ENCODE assay signal across 1 cellular context in the genomic region with DNA sequence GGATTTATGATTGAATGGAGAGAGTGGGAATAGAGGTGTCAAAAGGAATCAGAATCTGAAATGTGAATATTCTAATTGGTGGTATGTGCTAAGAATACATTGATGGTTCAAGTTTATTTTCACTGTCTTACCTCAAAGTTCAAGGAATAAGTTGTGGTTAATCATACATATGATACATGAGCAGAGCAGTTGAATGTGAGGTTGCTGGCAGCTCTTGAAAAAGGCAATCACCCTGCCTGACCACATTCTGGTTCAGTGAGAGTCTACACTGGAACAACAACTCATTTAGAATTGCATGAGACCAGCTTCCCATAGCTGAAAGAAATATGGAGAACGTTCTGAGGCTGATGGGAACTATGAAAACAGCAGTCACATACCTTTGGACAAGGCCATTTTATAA.
TF ChIP-seq lines count a peak whose summit lies in the region.

No MANE protein-coding gene starts in this region.

TF ChIP-seq in GM23338, 12 proteins besides CTCF, POLR2A, EP300 and RAD21 (continued from another document):
- TF ChIP-seq, protein P1, sequence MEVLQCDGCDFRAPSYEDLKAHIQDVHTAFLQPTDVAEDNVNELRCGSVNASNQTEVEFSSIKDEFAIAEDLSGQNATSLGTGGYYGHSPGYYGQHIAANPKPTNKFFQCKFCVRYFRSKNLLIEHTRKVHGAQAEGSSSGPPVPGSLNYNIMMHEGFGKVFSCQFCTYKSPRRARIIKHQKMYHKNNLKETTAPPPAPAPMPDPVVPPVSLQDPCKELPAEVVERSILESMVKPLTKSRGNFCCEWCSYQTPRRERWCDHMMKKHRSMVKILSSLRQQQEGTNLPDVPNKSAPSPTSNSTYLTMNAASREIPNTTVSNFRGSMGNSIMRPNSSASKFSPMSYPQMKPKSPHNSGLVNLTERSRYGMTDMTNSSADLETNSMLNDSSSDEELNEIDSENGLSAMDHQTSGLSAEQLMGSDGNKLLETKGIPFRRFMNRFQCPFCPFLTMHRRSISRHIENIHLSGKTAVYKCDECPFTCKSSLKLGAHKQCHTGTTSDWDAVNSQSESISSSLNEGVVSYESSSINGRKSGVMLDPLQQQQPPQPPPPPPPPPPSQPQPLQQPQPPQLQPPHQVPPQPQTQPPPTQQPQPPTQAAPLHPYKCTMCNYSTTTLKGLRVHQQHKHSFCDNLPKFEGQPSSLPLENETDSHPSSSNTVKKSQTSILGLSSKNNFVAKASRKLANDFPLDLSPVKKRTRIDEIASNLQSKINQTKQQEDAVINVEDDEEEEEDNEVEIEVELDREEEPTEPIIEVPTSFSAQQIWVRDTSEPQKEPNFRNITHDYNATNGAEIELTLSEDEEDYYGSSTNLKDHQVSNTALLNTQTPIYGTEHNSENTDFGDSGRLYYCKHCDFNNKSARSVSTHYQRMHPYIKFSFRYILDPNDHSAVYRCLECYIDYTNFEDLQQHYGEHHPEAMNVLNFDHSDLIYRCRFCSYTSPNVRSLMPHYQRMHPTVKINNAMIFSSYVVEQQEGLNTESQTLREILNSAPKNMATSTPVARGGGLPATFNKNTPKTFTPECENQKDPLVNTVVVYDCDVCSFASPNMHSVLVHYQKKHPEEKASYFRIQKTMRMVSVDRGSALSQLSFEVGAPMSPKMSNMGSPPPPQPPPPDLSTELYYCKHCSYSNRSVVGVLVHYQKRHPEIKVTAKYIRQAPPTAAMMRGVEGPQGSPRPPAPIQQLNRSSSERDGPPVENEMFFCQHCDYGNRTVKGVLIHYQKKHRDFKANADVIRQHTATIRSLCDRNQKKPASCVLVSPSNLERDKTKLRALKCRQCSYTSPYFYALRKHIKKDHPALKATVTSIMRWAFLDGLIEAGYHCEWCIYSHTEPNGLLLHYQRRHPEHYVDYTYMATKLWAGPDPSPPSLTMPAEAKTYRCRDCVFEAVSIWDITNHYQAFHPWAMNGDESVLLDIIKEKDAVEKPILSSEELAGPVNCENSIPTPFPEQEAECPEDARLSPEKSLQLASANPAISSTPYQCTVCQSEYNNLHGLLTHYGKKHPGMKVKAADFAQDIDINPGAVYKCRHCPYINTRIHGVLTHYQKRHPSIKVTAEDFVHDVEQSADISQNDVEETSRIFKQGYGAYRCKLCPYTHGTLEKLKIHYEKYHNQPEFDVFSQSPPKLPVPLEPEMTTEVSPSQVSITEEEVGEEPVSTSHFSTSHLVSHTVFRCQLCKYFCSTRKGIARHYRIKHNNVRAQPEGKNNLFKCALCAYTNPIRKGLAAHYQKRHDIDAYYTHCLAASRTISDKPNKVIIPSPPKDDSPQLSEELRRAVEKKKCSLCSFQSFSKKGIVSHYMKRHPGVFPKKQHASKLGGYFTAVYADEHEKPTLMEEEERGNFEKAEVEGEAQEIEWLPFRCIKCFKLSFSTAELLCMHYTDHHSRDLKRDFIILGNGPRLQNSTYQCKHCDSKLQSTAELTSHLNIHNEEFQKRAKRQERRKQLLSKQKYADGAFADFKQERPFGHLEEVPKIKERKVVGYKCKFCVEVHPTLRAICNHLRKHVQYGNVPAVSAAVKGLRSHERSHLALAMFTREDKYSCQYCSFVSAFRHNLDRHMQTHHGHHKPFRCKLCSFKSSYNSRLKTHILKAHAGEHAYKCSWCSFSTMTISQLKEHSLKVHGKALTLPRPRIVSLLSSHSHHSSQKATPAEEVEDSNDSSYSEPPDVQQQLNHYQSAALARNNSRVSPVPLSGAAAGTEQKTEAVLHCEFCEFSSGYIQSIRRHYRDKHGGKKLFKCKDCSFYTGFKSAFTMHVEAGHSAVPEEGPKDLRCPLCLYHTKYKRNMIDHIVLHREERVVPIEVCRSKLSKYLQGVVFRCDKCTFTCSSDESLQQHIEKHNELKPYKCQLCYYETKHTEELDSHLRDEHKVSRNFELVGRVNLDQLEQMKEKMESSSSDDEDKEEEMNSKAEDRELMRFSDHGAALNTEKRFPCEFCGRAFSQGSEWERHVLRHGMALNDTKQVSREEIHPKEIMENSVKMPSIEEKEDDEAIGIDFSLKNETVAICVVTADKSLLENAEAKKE (CRISPR knock-in tag; IDR thresholded peaks at IDR 0.05) = no peak
- no peak for TF ChIP-seq STAT1 (IDR thresholded peaks at IDR 0.05; ENCODE audit: unreplicated experiment)
TF ChIP-seq in GM23338: peak in this region for 0.
